8 cellular contexts compared by ENCODE assay signal in genomic region chr1:36321119-36321951, GRCh38.
DNase-seq lines count a peak whose midpoint lies in the region; ATAC-seq, FAIRE-seq and TF ChIP-seq lines count a peak whose summit lies in the region.

No MANE protein-coding gene starts in this region.

- peak overlapping the region; percentile 32 to 96 (median 52) for H3K4me3 ChIP-seq in BLaER1 treated with 17β-estradiol and CSF1 and Interleukin-3, amounts not matched to agents 10 nM and 100 nM
- H3K4me3 ChIP-seq in brain microvascular endothelial cell (ENCODE audit: low read depth, low read length): peak overlapping the region; percentile 79

- H3K4me1 ChIP-seq in BLaER1 treated with 17β-estradiol and CSF1 and Interleukin-3, amounts not matched to agents 10 nM and 100 nM: peaks cover 39 to 55% (median 47%) of the 10 kb centered on the region in 10 experiments

- peak overlapping the region; percentile 17 to 86 (median 31); a peak in 19 of 22 replicates for H3K9ac ChIP-seq in BLaER1 treated with 17β-estradiol and CSF1 and Interleukin-3, amounts not matched to agents 10 nM and 100 nM

- H3K36me3 ChIP-seq in BLaER1 treated with 17β-estradiol and CSF1 and Interleukin-3, amounts not matched to agents 10 nM and 100 nM: peaks cover 0 to 31% (median 6%) of the 10 kb centered on the region in 11 experiments; a peak in 10 of 22 replicates
- peaks cover 17% of the 10 kb centered on the region for H3K36me3 ChIP-seq in brain microvascular endothelial cell (replicated peaks)

- H3K9me3 ChIP-seq in BLaER1 treated with 17β-estradiol and CSF1 and Interleukin-3, amounts not matched to agents 10 nM and 100 nM (replicated peaks in 1 of 11): no peaks in the 10 kb centered on the region

- H4K20me1 ChIP-seq in BLaER1 treated with 17β-estradiol and CSF1 and Interleukin-3, amounts not matched to agents 10 nM and 100 nM: peaks cover 0 to 38% (median 15%) of the 10 kb centered on the region in 11 experiments; a peak in 18 of 22 replicates

- FAIRE-seq in D721Med (lab: Jason Lieb, UNC): no peak

- in situ Hi-C loops in brain microvascular endothelial cell (cut with HindIII; ENCODE audit: low pct_ligation_motif_present, low sequenced_read_pairs): no loop called here

- peak overlapping the region; percentile 88 to 100 (median 97) for H3K4me2 ChIP-seq in BLaER1 treated with 17β-estradiol and CSF1 and Interleukin-3, amounts not matched to agents 10 nM and 100 nM

- DNase-seq in Kasumi-1 (lab: John Stamatoyannopoulos, UW): peak; percentile 33 to 66
- DNase-seq in brain microvascular endothelial cell: peak; percentile 65
- DNase-seq in kidney glomerular epithelial cell (lab: John Stamatoyannopoulos, UW): peak; percentile 16
- peak; percentile 18 for DNase-seq in stimulated activated naive CD4-positive, alpha-beta T cell treated with Interleukin-2 at 50 U/mL for 16 hours (lab: John Stamatoyannopoulos, UW)
- DNase-seq in D721Med (ENCODE audit: insufficient read length, low spot score): no peak

- no peak for ATAC-seq in GM19023 (IDR thresholded peaks at IDR 0.05; ENCODE audit: unreplicated experiment)
- ATAC-seq in GM19397 (IDR thresholded peaks at IDR 0.05; ENCODE audit: unreplicated experiment): no peak

- H3K27ac ChIP-seq in BLaER1 treated with 17β-estradiol and CSF1 and Interleukin-3, amounts not matched to agents 10 nM and 100 nM: peak overlapping the region in 4 of 11 experiments; percentile 8 to 24 (median 17); a peak in 6 of 22 replicates
- peak overlapping the region; percentile 79 for H3K27ac ChIP-seq in brain microvascular endothelial cell

- no peak for TF ChIP-seq CTCF in brain microvascular endothelial cell (IDR thresholded peaks at IDR 0.05; ENCODE audit: low read depth, low read length, missing control alignments)
- no peak for TF ChIP-seq CTCF in D721Med (IDR thresholded peaks at IDR 0.05; ENCODE audit: insufficient read depth, missing control alignments)

- peaks cover 0 to 15% (median 8%) of the 10 kb centered on the region in 11 experiments; a peak in 11 of 22 replicates for H3K27me3 ChIP-seq in BLaER1 treated with 17β-estradiol and CSF1 and Interleukin-3, amounts not matched to agents 10 nM and 100 nM
- no peaks in the 10 kb centered on the region for H3K27me3 ChIP-seq in brain microvascular endothelial cell (replicated peaks)
